8 cellular contexts compared by ENCODE assay signal in genomic region chr2:55051026-55051866, GRCh38. TPM values are rescaled to one million over a fixed set of nuclear protein-coding genes. Genes with fewer than 3 reads are reported as not detected.
DNase-seq lines count a peak whose midpoint lies in the region; ATAC-seq, FAIRE-seq and TF ChIP-seq lines count a peak whose summit lies in the region.

No MANE protein-coding gene starts in this region.

- peak overlapping the region; percentile 75 for H3K9ac ChIP-seq in Karpas-422 (ENCODE audit: low read length)

- peak overlapping the region; percentile 76 for H3K27ac ChIP-seq in DOHH2 (ENCODE audit: low read depth, low read length)
- H3K27ac ChIP-seq in Karpas-422 (ENCODE audit: low read length): peak overlapping the region; percentile 78
- H3K27ac ChIP-seq in dorsolateral prefrontal cortex: peak overlapping the region; percentile 52 to 100 (median 99)

- H3K36me3 ChIP-seq in DOHH2 (ENCODE audit: control insufficient read depth, low read length): peaks cover 11% of the 10 kb centered on the region; the same call in 1 of the 2 replicates
- peaks cover 5% of the 10 kb centered on the region; the same call in 1 of the 2 replicates for H3K36me3 ChIP-seq in Karpas-422 (ENCODE audit: insufficient read depth, low read length)

- no peak for TF ChIP-seq CTCF in DOHH2 (IDR thresholded peaks at IDR 0.05; ENCODE audit: low read depth, low read length, poor library complexity, severe bottlenecking)
- no peak for TF ChIP-seq CTCF in dorsolateral prefrontal cortex (IDR thresholded peaks at IDR 0.05 in 54 of 56, conservative IDR thresholded peaks at IDR 0.05 in 2 of 56; ENCODE audit: low read depth in 1 of 56, partially characterized antibody in 56 of 56)

- ATAC-seq in GM18520 (IDR thresholded peaks at IDR 0.05; ENCODE audit: unreplicated experiment): no peak
- ATAC-seq in GM19452 (IDR thresholded peaks at IDR 0.05; ENCODE audit: unreplicated experiment): no peak

- H3K79me2 ChIP-seq in DOHH2 (ENCODE audit: control insufficient read depth, low read length) (peaks cover 49% of the 10 kb centered on the region), Karpas-422 (ENCODE audit: low read length) (peaks cover 33% of the 10 kb centered on the region)

- H3K4me3 ChIP-seq in DOHH2 (ENCODE audit: low read length) (peak overlapping the region; percentile 70), Karpas-422 (ENCODE audit: low read length) (peak overlapping the region; percentile 93), dorsolateral prefrontal cortex (peak overlapping the region; percentile 70 to 99 (median 94))

- FAIRE-seq in TTC549 (lab: Jason Lieb, UNC): peak; percentile 3

- H3K4me2 ChIP-seq in DOHH2 (ENCODE audit: low read length) (peak overlapping the region; percentile 84), Karpas-422 (ENCODE audit: low read depth, low read length, poor library complexity, severe bottlenecking) (peak overlapping the region; percentile 94)

- peaks cover 12% of the 10 kb centered on the region; the same call in 1 of the 2 replicates for H3F3A ChIP-seq in DOHH2 (ENCODE audit: control insufficient read depth, insufficient read depth)

- no peaks in the 10 kb centered on the region for H3K9me3 ChIP-seq in DOHH2 (ENCODE audit: control insufficient read depth, insufficient read depth, low read length)
- no peaks in the 10 kb centered on the region for H3K9me3 ChIP-seq in Karpas-422 (ENCODE audit: low read length)

- peak overlapping the region; percentile 80; the same call in 1 of the 2 replicates for H2AFZ ChIP-seq in Karpas-422 (ENCODE audit: low read length)

- H3K9me2 ChIP-seq in DOHH2 (replicated peaks; ENCODE audit: control insufficient read depth, low read length) (no peaks in the 10 kb centered on the region), Karpas-422 (replicated peaks; ENCODE audit: insufficient read depth, low read length) (no peaks in the 10 kb centered on the region)

- H3K4me1 ChIP-seq in DOHH2 (ENCODE audit: control insufficient read depth, low read length) (peaks cover 51% of the 10 kb centered on the region), Karpas-422 (ENCODE audit: low read length) (peaks cover 52% of the 10 kb centered on the region)

- intact Hi-C loops in dorsolateral prefrontal cortex (cut with DNase I): loop anchor here in 1 of 2 donors (2.0 kb wide), 1 partner anchor 62 kb away; no protein-coding TSS in a partner anchor

- H3K27me3 ChIP-seq in DOHH2 (ENCODE audit: control insufficient read depth, low read length) (no peaks in the 10 kb centered on the region), Karpas-422 (ENCODE audit: low read length) (no peaks in the 10 kb centered on the region), dorsolateral prefrontal cortex (no peaks in the 10 kb centered on the region)

- peaks cover 8% of the 10 kb centered on the region; the same call in 1 of the 2 replicates for H4K20me1 ChIP-seq in DOHH2 (ENCODE audit: control insufficient read depth, insufficient read depth, low read depth, low read length)
- H4K20me1 ChIP-seq in Karpas-422 (ENCODE audit: insufficient read depth, low read depth, low read length): no peaks in the 10 kb centered on the region

- peak; percentile 66 for DNase-seq in Karpas-422
- DNase-seq in dorsolateral prefrontal cortex: peak in 3 of 10 donors; percentile 37 to 53 (median 49)
- DNase-seq in left kidney (ENCODE audit: low read depth, low spot score): peak; percentile 66
- DNase-seq in stimulated activated CD8-positive, alpha-beta memory T cell treated with anti-CD3 and anti-CD28 coated beads, Interleukin-4, amount 100 ng/mL, for 48 hours: peak; percentile 53

RNA-seq across cellular contexts. Expression of gene RTN4, which starts 1.0 kb away (rescaled TPM):
- 72.3 and 109 TPM in 2 replicates for total RNA-seq in Karpas-422 (2014; rRNA removed; shearing (Covaris generic); ENCODE audit: low replicate concordance)
- total RNA-seq in dorsolateral prefrontal cortex: 100 to 1,000 TPM; 342 to 975 (median 727) TPM
